ENCODE assay signal across 32 cellular contexts in genomic region chr9:121009657-121010056, GRCh38. TPM values are rescaled to one million over a fixed set of nuclear protein-coding genes. Genes with fewer than 3 reads are reported as not detected.
DNase-seq lines count a peak whose midpoint lies in the region; ATAC-seq, FAIRE-seq and TF ChIP-seq lines count a peak whose summit lies in the region.
"Had no signal": no experiment of that assay in that cellular context is flagged by ENCODE, and none has a peak within 500 bp of the region (broad histone marks: within the 10 kb centered on the region; RNA-seq: fewer than 3 reads in every experiment).

No MANE protein-coding gene starts in this region.

- peaks cover 4% of the 10 kb centered on the region for H3K27me3 Mint-ChIP-seq in H9 (ENCODE audit: low read depth)
- H3K27me3 Mint-ChIP-seq: effector memory CD8-positive, alpha-beta T cell; stimulated activated memory B cell treated with anti-CD40 and anti-IgM and Interleukin-4, amounts not matched to agents 10 μg/mL and 1 μg/mL and 100 μg/mL, for 72 hours; T-helper 17 cell had no signal

- H4K91ac ChIP-seq in H9 (ENCODE audit: insufficient read length, low read depth, low read length) = no peak overlapping the region

- H3K4me3 Mint-ChIP-seq in H9 = no peak overlapping the region
- H3K4me3 Mint-ChIP-seq: effector memory CD8-positive, alpha-beta T cell; stimulated activated memory B cell treated with anti-CD40 and anti-IgM and Interleukin-4, amounts not matched to agents 10 μg/mL and 1 μg/mL and 100 μg/mL, for 72 hours; T-helper 17 cell had no signal

- H3K27ac Mint-ChIP-seq in activated naive CD4-positive, alpha-beta T cell treated with anti-CD3 and anti-CD28 coated beads, Interleukin-2, amount 50 U/mL, for 72 hours = peak overlapping the region in 1 of 2 donors; percentile 37
- no peak overlapping the region for H3K27ac Mint-ChIP-seq in H9
- H3K27ac Mint-ChIP-seq: effector memory CD8-positive, alpha-beta T cell; stimulated activated memory B cell treated with anti-CD40 and anti-IgM and Interleukin-4, amounts not matched to agents 10 μg/mL and 1 μg/mL and 100 μg/mL, for 72 hours; T-helper 17 cell had no signal

- RAD21 ChIA-PET in GM12878 (lab: Charles Lee; ENCODE audit: unreplicated experiment) = no interaction called here

- peak; percentile 22 to 99 for ATAC-seq in activated naive CD4-positive, alpha-beta T cell treated with anti-CD3 and anti-CD28 coated beads, Interleukin-2, amount 50 U/mL, for 72 hours
- ATAC-seq in GM12878 (peak; percentile 42; the same call in 2 of the 3 replicates), upper lobe of right lung (peak; percentile 24)
- ATAC-seq: effector memory CD8-positive, alpha-beta T cell; HCT116; heart left ventricle; stimulated activated memory B cell treated with anti-CD40 and anti-IgM and Interleukin-4, amounts not matched to agents 10 μg/mL and 1 μg/mL and 100 μg/mL, for 72 hours; T-helper 17 cell had no signal

- H3K18ac ChIP-seq in H9 (ENCODE audit: insufficient read length, low read depth, low read length) = no peak overlapping the region

- no peak overlapping the region for H3K14ac ChIP-seq in H9 (ENCODE audit: insufficient read depth, low read length)

- H4K8ac ChIP-seq in H9 (replicated peaks; ENCODE audit: insufficient read length, low read depth, low read length) = no peak overlapping the region

- intact Hi-C loops in GM12878 (cut with micrococcal nuclease; ENCODE audit: unreplicated experiment) = no loop called here
- intact Hi-C loops in upper lobe of right lung (cut with DNase I) = no loop called here

- CTCF ChIA-PET in GM12878 (lab: Yijun Ruan, JAX) = no interaction called here

- no peak overlapping the region for H2BK20ac ChIP-seq in H9 (ENCODE audit: low read depth, low read length, poor library complexity, severe bottlenecking)

- peaks cover 4% of the 10 kb centered on the region for H3K4me1 ChIP-seq in GM12878 (ENCODE audit: control insufficient read depth, insufficient read depth, low read length)
- H3K4me1 ChIP-seq in upper lobe of right lung = no peaks in the 10 kb centered on the region
- H3K4me1 ChIP-seq in small intestine (ENCODE audit: control insufficient read depth in 2 of 2, insufficient read depth in 1 of 2, low read depth in 1 of 2, low read length in 1 of 2) = no peaks in the 10 kb centered on the region
- H3K4me1 ChIP-seq in H9 (ENCODE audit: insufficient read depth, low read length) = no peaks in the 10 kb centered on the region
- H3K4me1 ChIP-seq: BLaER1 treated with 17β-estradiol and CSF1 and Interleukin-3, amounts not matched to agents 10 nM and 100 nM; breast epithelium; heart left ventricle; Peyer's patch; prostate gland; SJSA1; suprapubic skin; vagina had no signal

- no peak overlapping the region for H2BK5ac ChIP-seq in H9 (ENCODE audit: insufficient read length, low read length)

- H2AFZ ChIP-seq in GM12878 (ENCODE audit: control insufficient read depth, low read depth, low read length) = no peak overlapping the region; the same call in 1 of the 2 replicates
- H2AFZ ChIP-seq in H9 (ENCODE audit: low read length) = no peak overlapping the region

- no peak overlapping the region for H3T11ph ChIP-seq in H9 (ENCODE audit: low read length)

- no peak overlapping the region for H3K4me3 ChIP-seq in NB4 (ENCODE audit: low read depth, low read length)
- H3K4me3 ChIP-seq in GM12878 = no peak overlapping the region
- H3K4me3 ChIP-seq in upper lobe of right lung = no peak overlapping the region
- H3K4me3 ChIP-seq in small intestine (ENCODE audit: low read depth in 1 of 2, low read length in 2 of 2) = no peak overlapping the region
- H3K4me3 ChIP-seq: BLaER1 treated with 17β-estradiol and CSF1 and Interleukin-3, amounts not matched to agents 10 nM and 100 nM; breast epithelium; heart left ventricle; Peyer's patch; prostate gland; SJSA1; suprapubic skin; vagina had no signal

- TF ChIP-seq POLR2A in NB4 (IDR thresholded peaks at IDR 0.05; ENCODE audit: extremely low read depth, insufficient read length) = no peak
- no peak for TF ChIP-seq POLR2A in GM12878 (IDR thresholded peaks at IDR 0.05; ENCODE audit: low read depth, low read length)

- H3K36me3 Mint-ChIP-seq in activated naive CD4-positive, alpha-beta T cell treated with anti-CD3 and anti-CD28 coated beads, Interleukin-2, amount 50 U/mL, for 72 hours = no peaks in the 10 kb centered on the region
- H3K36me3 Mint-ChIP-seq in H9 (ENCODE audit: insufficient read depth in 1 of 3, low read depth in 3 of 3) = no peaks in the 10 kb centered on the region

- no peaks in the 10 kb centered on the region for H3K9me3 ChIP-seq in GM12878 (replicated peaks; ENCODE audit: control insufficient read depth, insufficient read depth, low read length)
- no peaks in the 10 kb centered on the region for H3K9me3 ChIP-seq in upper lobe of right lung
- no peaks in the 10 kb centered on the region for H3K9me3 ChIP-seq in small intestine (ENCODE audit: control insufficient read depth, low read depth)
- H3K9me3 ChIP-seq in H9 (ENCODE audit: control insufficient read depth, low read depth, low read length) = no peaks in the 10 kb centered on the region
- H3K9me3 ChIP-seq: BLaER1 treated with 17β-estradiol and CSF1 and Interleukin-3, amounts not matched to agents 10 nM and 100 nM; breast epithelium; heart left ventricle; neutrophil; Peyer's patch; prostate gland; SJSA1; suprapubic skin; vagina had no signal

- H3K56ac ChIP-seq in H9 (ENCODE audit: insufficient read length, low read depth, low read length) = no peak overlapping the region

- H3K4me1 Mint-ChIP-seq in H9 = no peaks in the 10 kb centered on the region
- H3K4me1 Mint-ChIP-seq: stimulated activated memory B cell treated with anti-CD40 and anti-IgM and Interleukin-4, amounts not matched to agents 10 μg/mL and 1 μg/mL and 100 μg/mL, for 72 hours had no signal

- POLR2A ChIA-PET in GM12878 (lab: Charles Lee) = no interaction called here

- H3K79me1 ChIP-seq in H9 (ENCODE audit: insufficient read depth, low read depth, low read length, poor library complexity, severe bottlenecking) = no peaks in the 10 kb centered on the region

- no peak overlapping the region for H4K5ac ChIP-seq in H9 (ENCODE audit: insufficient read length, low read depth, low read length)

- H4K20me1 ChIP-seq in GM12878 (ENCODE audit: control insufficient read depth, insufficient read depth) = no peaks in the 10 kb centered on the region
- no peaks in the 10 kb centered on the region for H4K20me1 ChIP-seq in H9 (ENCODE audit: control insufficient read depth, insufficient read depth, insufficient read length)
- H4K20me1 ChIP-seq: BLaER1 treated with 17β-estradiol and CSF1 and Interleukin-3, amounts not matched to agents 10 nM and 100 nM had no signal

- no peaks in the 10 kb centered on the region for H3K36me3 ChIP-seq in GM12878 (ENCODE audit: control insufficient read depth in 2 of 2, insufficient read depth in 2 of 2, low read length in 1 of 2)
- H3K36me3 ChIP-seq in upper lobe of right lung = peaks cover 16% of the 10 kb centered on the region
- peaks cover 0 to 2% of the 10 kb centered on the region in 2 donors for H3K36me3 ChIP-seq in small intestine (ENCODE audit: control insufficient read depth in 2 of 2, insufficient read depth in 2 of 2, low read length in 2 of 2)
- H3K36me3 ChIP-seq: BLaER1 treated with 17β-estradiol and CSF1 and Interleukin-3, amounts not matched to agents 10 nM and 100 nM; breast epithelium; Peyer's patch; prostate gland; SJSA1; suprapubic skin; vagina had no signal

- no peak overlapping the region for H3K23ac ChIP-seq in H9 (ENCODE audit: insufficient read length, low read depth, low read length)

- no peak overlapping the region for H2BK12ac ChIP-seq in H9 (ENCODE audit: insufficient read length, low read depth, low read length)

- H3K79me2 ChIP-seq in GM12878 (ENCODE audit: control insufficient read depth, insufficient read depth, low read length) (no peaks in the 10 kb centered on the region), H9 (ENCODE audit: insufficient read depth, low read length) (no peaks in the 10 kb centered on the region)

- no peak overlapping the region for H2BK15ac ChIP-seq in H9 (ENCODE audit: low read depth, low read length)

- H3K9ac ChIP-seq in GM12878 (ENCODE audit: control insufficient read depth, insufficient read depth, low read length) (no peak overlapping the region), H9 (ENCODE audit: extremely low read depth, insufficient read length, low read length) (no peak overlapping the region)
- H3K9ac ChIP-seq: BLaER1 treated with 17β-estradiol and CSF1 and Interleukin-3, amounts not matched to agents 10 nM and 100 nM had no signal

- H3K4ac ChIP-seq in H9 (ENCODE audit: low read depth, low read length) = no peak overlapping the region

- no TSS peak for BruUV-seq in GM12878 (replicated peaks; lab: Mats Ljungman, UMichigan)

- H3K9me3 Mint-ChIP-seq in activated naive CD4-positive, alpha-beta T cell treated with anti-CD3 and anti-CD28 coated beads, Interleukin-2, amount 50 U/mL, for 72 hours = no peaks in the 10 kb centered on the region
- no peaks in the 10 kb centered on the region for H3K9me3 Mint-ChIP-seq in H9
- H3K9me3 Mint-ChIP-seq: effector memory CD8-positive, alpha-beta T cell had no signal

- in situ Hi-C loops in GM12878 (cut with MboI) = no loop called here

- DNase-seq in activated naive CD4-positive, alpha-beta T cell treated with anti-CD3 and anti-CD28 coated beads, Interleukin-2, amount 50 U/mL, for 72 hours (ENCODE audit: low spot score in 2 of 2) = peak in 1 of 2 donors; percentile 7
- DNase-seq in activated naive CD4-positive, alpha-beta T cell treated with anti-CD3 and anti-CD28 coated beads, Interleukin-2, amount 50 U/mL, for 16 hours = no peak
- DNase-seq in NB4 (ENCODE audit: low read depth) = peak; percentile 15
- DNase-seq in GM12878 (ENCODE audit: low read depth, low spot score) = no peak
- DNase-seq in upper lobe of right lung = no peak
- DNase-seq in small intestine = no peak
- no peak for DNase-seq in H9
- DNase-seq in HTR-8/SVneo (ENCODE audit: insufficient read length, low spot score) = no peak
- DNase-seq: activated gamma-delta T cell treated with Interleukin-2 at 50 U/mL for 16 hours; activated T-cell treated with anti-CD3 and anti-CD28 coated beads for 4 hours; amniotic stem cell; DND-41; effector memory CD8-positive, alpha-beta T cell; foreskin fibroblast; heart left ventricle; IMR-90; NCI-H1436; NCI-H2107; NCI-H446; NCI-H82; Peyer's patch; T-helper 17 cell had no signal

- H3K27ac ChIP-seq in GM12878 (ENCODE audit: control insufficient read depth, insufficient read depth) (no peak overlapping the region), upper lobe of right lung (no peak overlapping the region), small intestine (ENCODE audit: low read depth in 1 of 2, low read length in 1 of 2) (no peak overlapping the region), H9 (ENCODE audit: insufficient read length, low read depth, low read length) (no peak overlapping the region)
- H3K27ac ChIP-seq: BLaER1 treated with 17β-estradiol and CSF1 and Interleukin-3, amounts not matched to agents 10 nM and 100 nM; breast epithelium; heart left ventricle; neutrophil; Peyer's patch; prostate gland; SJSA1; suprapubic skin; vagina had no signal

- TF ChIP-seq CTCF in NB4 (IDR thresholded peaks at IDR 0.05; ENCODE audit: low read depth, low read length) (no peak), GM12878 (IDR thresholded peaks at IDR 0.05 in 2 of 3, conservative IDR thresholded peaks at IDR 0.05 in 1 of 3; ENCODE audit: control insufficient read depth in 2 of 3, extremely low read depth in 1 of 3, insufficient read depth in 1 of 3, low read depth in 3 of 3, low read length in 3 of 3) (no peak), upper lobe of right lung (IDR thresholded peaks at IDR 0.05) (no peak), H9 (conservative IDR thresholded peaks at IDR 0.05) (no peak)

- H3K27me3 ChIP-seq in GM12878 (replicated peaks in 1 of 2; ENCODE audit: control insufficient read depth in 2 of 2, insufficient read depth in 2 of 2, low read length in 1 of 2) (no peaks in the 10 kb centered on the region), upper lobe of right lung (no peaks in the 10 kb centered on the region), small intestine (ENCODE audit: control insufficient read depth in 2 of 2, insufficient read depth in 2 of 2, low read length in 2 of 2) (no peaks in the 10 kb centered on the region), H9 (ENCODE audit: insufficient read depth, low read length) (no peaks in the 10 kb centered on the region)
- H3K27me3 ChIP-seq: BLaER1 treated with 17β-estradiol and CSF1 and Interleukin-3, amounts not matched to agents 10 nM and 100 nM; breast epithelium; heart left ventricle; neutrophil; Peyer's patch; SJSA1; suprapubic skin; vagina had no signal

- H2AK5ac ChIP-seq in H9 (ENCODE audit: insufficient read length, low read length) = no peak overlapping the region

- no peaks in the 10 kb centered on the region for H3K23me2 ChIP-seq in H9 (ENCODE audit: insufficient read length, low read depth, low read length, poor library complexity, severe bottlenecking)

- 33% methylated on average over 3 of the region's 3 CpGs for WGBS in GM12878 (ENCODE audit: insufficient coverage, insufficient replicate concordance, low lambda C conversion rate, missing lambda C conversion rate)
- WGBS in small intestine, 3 donors = 87 to 93% (median 90%) methylated on average over 3 of the region's 3 CpGs
- WGBS in H9 (ENCODE audit: extremely low coverage, insufficient read length, low lambda C conversion rate) = no CpG with 5 or more reads among the region's 3 CpGs

- TF ChIP-seq EP300 in GM12878 (IDR thresholded peaks at IDR 0.05; ENCODE audit: borderline replicate concordance in 1 of 2, control insufficient read depth in 1 of 2, low read depth in 2 of 2, low read length in 2 of 2) = no peak

- FAIRE-seq in GM12878 (lab: Jason Lieb, UNC) = no peak
- no peak for FAIRE-seq in small intestine (lab: Jason Lieb, UNC)
- no peak for FAIRE-seq in HTR-8/SVneo (lab: Jason Lieb, UNC)
- FAIRE-seq: GM12891 had no signal

- TF ChIP-seq RAD21 in GM12878 (IDR thresholded peaks at IDR 0.05; ENCODE audit: insufficient read depth, low read depth, low read length) = no peak

- H3K4me2 ChIP-seq in GM12878 (ENCODE audit: control insufficient read depth, insufficient read depth) (no peak overlapping the region), H9 (ENCODE audit: insufficient read depth, insufficient read length, low read length) (no peak overlapping the region)
- H3K4me2 ChIP-seq: BLaER1 treated with 17β-estradiol and CSF1 and Interleukin-3, amounts not matched to agents 10 nM and 100 nM had no signal

- no peak overlapping the region for H2BK120ac ChIP-seq in H9 (ENCODE audit: low read depth, low read length, poor library complexity, severe bottlenecking)

- SMC1A ChIA-PET in GM12878 (lab: Charles Lee; ENCODE audit: uncharacterized antibody, unreplicated experiment) = no interaction called here

RNA-seq across cellular contexts. Expression of gene C5, which starts 40.4 kb away (rescaled TPM):
- 1 to 10 TPM; 1.4 to 2.2 TPM for total RNA-seq in activated naive CD4-positive, alpha-beta T cell treated with anti-CD3 and anti-CD28 coated beads, Interleukin-2, amount 50 U/mL, for 72 hours
- total RNA-seq in GM12878 (2013; cell fraction: nucleolus; rRNA removed) = 1.8 and 2.3 TPM in 2 replicates
- total RNA-seq in GM12878 (2014; rRNA removed) (1.2 and 2.4 TPM in 2 replicates), GM12878 (2014; rRNA removed; fragmentation: Illumina TruSeq; extraction: Trizol) (1.8 and 2.1 TPM in 2 replicates), GM12878 (2021) (1.4 and 1.5 TPM in 2 replicates), upper lobe of right lung (37.8 TPM), H9 (2021) (0.20 and 0.74 TPM in 2 replicates)
- polyA plus RNA-seq in GM12878 (2011; ENCODE audit: low read depth) = 1.9 TPM
- polyA plus RNA-seq in GM12878 (2011; rRNA removed) (1.1 and 2.2 TPM in 2 replicates), GM12878 (2014; fragmentation: Illumina TruSeq; extraction: Trizol) (1.2 and 2.4 TPM in 2 replicates), GM12878 (2014; fragmentation: Nextera tagmentation; extraction: Ambion mirVana) (under 1 TPM; 0.39 to 0.60 TPM), GM12878 (2014; rRNA removed) (2.0 and 2.2 TPM in 2 replicates), GM12878 (2016; fragmentation: Nextera tagmentation; extraction: Ambion mirVana) (1 to 10 TPM; 1.1 to 1.5 TPM), small intestine (1 to 10 TPM; 4.1 to 8.7 (median 6.2) TPM)
- 0.57 and 0.79 TPM in 2 replicates for polyA plus RNA-seq in GM12878 (2011; cell fraction: cytosol; rRNA removed)
- 0.95 and 1.1 TPM in 2 replicates for polyA plus RNA-seq in GM12878 (2011; cell fraction: nucleus; rRNA removed)
- polyA plus RNA-seq in GM12878 (2012) = 0.91 and 1.6 TPM in 2 replicates
- polyA minus RNA-seq in GM12878 (2011; rRNA and poly(A)+ RNA removed) = 1.5 and 1.8 TPM in 2 replicates
- 1.0 TPM in 1 of 2 replicates, not detected in the other for polyA minus RNA-seq in GM12878 (2011; cell fraction: cytosol; rRNA and poly(A)+ RNA removed)
- polyA minus RNA-seq in GM12878 (2011; cell fraction: nucleus; rRNA and poly(A)+ RNA removed) = 0.48 and 1.2 TPM in 2 replicates

Comparison
In these comparisons a context has a peak if more than half of its experiments do, and no peak if none do; other contexts are left out.
1. RNA of gene C5, which starts 40.4 kb away (total RNA-seq): 37.8 TPM in upper lobe of right lung (single experiment); 1.4 to 2.2 TPM in activated naive CD4-positive, alpha-beta T cell treated with anti-CD3 and anti-CD28 coated beads, Interleukin-2, amount 50 U/mL, for 72 hours, 1.2 to 2.4 TPM in GM12878 and 0.20 to 0.74 TPM in H9; every median in the first group is over 10 times any median in the second.
2. Peak in every context shown above with its lines, with median percentiles within 50 percentile points of each other: ATAC-seq.